In genomic region chr16:11386791-11387546, GRCh38 we compare ENCODE assay signal across 1 cellular context.
TF ChIP-seq lines count a peak whose summit lies in the region.

No MANE protein-coding gene starts in this region.

TF ChIP-seq in K562, 482 proteins besides CTCF, POLR2A, EP300 and RAD21 (continued from another document):
- TF ChIP-seq STAG1 (CRISPR knock-in tag; IDR thresholded peaks at IDR 0.05; ENCODE audit: borderline replicate concordance) (0 out of 2 replicates have a peak, but pooled peaks have one; percentile 45), SRF (CRISPR knock-in tag; IDR thresholded peaks at IDR 0.05) (0 out of 4 replicates have a peak, but pooled peaks of 1 of the 2 experiments have one; percentile 42), CREM (IDR thresholded peaks at IDR 0.05; ENCODE audit: low read depth) (0 out of 2 replicates have a peak, but pooled peaks have one; percentile 45), MYNN (IDR thresholded peaks at IDR 0.05) (0 out of 2 replicates have a peak, but pooled peaks have one; percentile 44), MYNN (CRISPR knock-in tag; IDR thresholded peaks at IDR 0.05) (no peak), ZKSCAN1 (IDR thresholded peaks at IDR 0.05; ENCODE audit: low read depth, low read length) (no peak), PHF21A (IDR thresholded peaks at IDR 0.05; ENCODE audit: borderline replicate concordance, low read depth) (no peak), CHD2 (IDR thresholded peaks at IDR 0.05; ENCODE audit: low read depth, low read length) (no peak), PHF8 (IDR thresholded peaks at IDR 0.05; ENCODE audit: borderline replicate concordance, low read length) (no peak), NFIX (CRISPR knock-in tag; IDR thresholded peaks at IDR 0.05; ENCODE audit: low read depth) (no peak), ZBTB40 (IDR thresholded peaks at IDR 0.05) (no peak), ZBTB40 (CRISPR knock-in tag; IDR thresholded peaks at IDR 0.05) (no peak), TOE1 (IDR thresholded peaks at IDR 0.05; ENCODE audit: borderline replicate concordance) (no peak), TOE1 (CRISPR knock-in tag; IDR thresholded peaks at IDR 0.05; ENCODE audit: borderline replicate concordance, low read depth) (no peak), TCF7L2 (IDR thresholded peaks at IDR 0.05; ENCODE audit: low read depth, low read length) (no peak), MAZ (CRISPR knock-in tag; conservative IDR thresholded peaks at IDR 0.05 in 1 of 2, IDR thresholded peaks at IDR 0.05 in 1 of 2) (peak in 1 of 2 experiments; percentile 67; a peak in 1 of 4 replicates), ZBTB12 (CRISPR knock-in tag; IDR thresholded peaks at IDR 0.05) (no peak), UBTF (IDR thresholded peaks at IDR 0.05; ENCODE audit: borderline replicate concordance in 1 of 2, low read depth in 2 of 2, low read length in 2 of 2) (0 out of 4 replicates have a peak, but pooled peaks of 1 of the 2 experiments have one; percentile 58), ZC3H11A (IDR thresholded peaks at IDR 0.05; ENCODE audit: low read depth, low read length) (no peak), MXI1 (IDR thresholded peaks at IDR 0.05; ENCODE audit: low read depth, low read length) (no peak), MCM2 (IDR thresholded peaks at IDR 0.05; ENCODE audit: low read depth) (no peak), BHLHE40 (IDR thresholded peaks at IDR 0.05; ENCODE audit: low read length) (peak; percentile 20; the same call in 1 of the 2 replicates), CTCFL (IDR thresholded peaks at IDR 0.05; ENCODE audit: borderline replicate concordance, insufficient read depth, low read depth, low read length, poor library complexity, severe bottlenecking) (peak; percentile 72), GATA2 (CRISPR knock-in tag; IDR thresholded peaks at IDR 0.05) (no peak), RCOR1 (IDR thresholded peaks at IDR 0.05; ENCODE audit: borderline replicate concordance in 1 of 2, low read depth in 2 of 2, low read length in 2 of 2) (0 out of 4 replicates have a peak, but pooled peaks of 1 of the 2 experiments have one; percentile 11), ZNF23 (CRISPR knock-in tag; IDR thresholded peaks at IDR 0.05) (no peak), HNRNPK (IDR thresholded peaks at IDR 0.05; ENCODE audit: low read depth, low read length, poor library complexity, severe bottlenecking) (no peak), SP2 (IDR thresholded peaks at IDR 0.05; ENCODE audit: extremely low read depth, low read depth, low read length, poor library complexity, severe bottlenecking) (no peak)
TF ChIP-seq in K562: peak in this region for 17.
